Comparison of ENCODE assay signal across 18 cellular contexts in genomic region chr6:124986146-124986545, GRCh38. TPM values are rescaled to one million over a fixed set of nuclear protein-coding genes. Genes with fewer than 3 reads are reported as not detected.
DNase-seq lines count a peak whose midpoint lies in the region; ATAC-seq, FAIRE-seq and TF ChIP-seq lines count a peak whose summit lies in the region.
"Had no signal": no experiment of that assay in that cellular context is flagged by ENCODE, and none has a peak within 500 bp of the region (broad histone marks: within the 10 kb centered on the region; RNA-seq: fewer than 3 reads in every experiment).

No MANE protein-coding gene starts in this region.

- CTCF ChIA-PET in HCT116 (lab: Charles Lee): no interaction called here

- ATAC-seq in HCT116 (no peak), sciatic nerve (no peak), GM21576 (IDR thresholded peaks at IDR 0.05; ENCODE audit: unreplicated experiment) (no peak), GM21723 (IDR thresholded peaks at IDR 0.05; ENCODE audit: unreplicated experiment) (no peak)
- ATAC-seq: PC-3 had no signal

- H3K79me2 ChIP-seq in HCT116 (ENCODE audit: insufficient read depth, low read length): peaks cover 68% of the 10 kb centered on the region
- peaks cover 25% of the 10 kb centered on the region for H3K79me2 ChIP-seq in fibroblast of lung (ENCODE audit: control insufficient read depth, insufficient read depth, low read length)

- TF ChIP-seq CTCF in HCT116 (IDR thresholded peaks at IDR 0.05 in 2 of 3, conservative IDR thresholded peaks at IDR 0.05 in 1 of 3; ENCODE audit: borderline replicate concordance in 1 of 3, insufficient read depth in 1 of 3, low read depth in 2 of 3, low read length in 2 of 3) (no peak), fibroblast of lung (conservative IDR thresholded peaks at IDR 0.05 in 1 of 2, IDR thresholded peaks at IDR 0.05 in 1 of 2; ENCODE audit: low read depth in 1 of 2, low read length in 2 of 2) (no peak)

- no peaks in the 10 kb centered on the region for H3K9me2 ChIP-seq in HCT116 (ENCODE audit: insufficient read depth)
- H3K9me2 ChIP-seq: SK-N-SH had no signal

- H3K36me3 ChIP-seq in HCT116 (ENCODE audit: control insufficient read depth in 1 of 2, insufficient read depth in 2 of 2, low read length in 2 of 2) (no peaks in the 10 kb centered on the region), fibroblast of lung (ENCODE audit: control insufficient read depth, insufficient read depth, low read length) (no peaks in the 10 kb centered on the region)
- H3K36me3 ChIP-seq: HAP-1 had no signal

- H3K9ac ChIP-seq in HCT116 (ENCODE audit: low read length) (no peak overlapping the region), fibroblast of lung (ENCODE audit: insufficient read depth, low read length) (no peak overlapping the region)
- H3K9ac ChIP-seq: SK-N-SH had no signal

- H3K4me1 ChIP-seq in HCT116 (ENCODE audit: control insufficient read depth in 1 of 2, insufficient read depth in 2 of 2, low read length in 2 of 2) (peaks cover 20 to 44% of the 10 kb centered on the region in 2 experiments), fibroblast of lung (ENCODE audit: control insufficient read depth, extremely low read depth, insufficient read depth, low read length) (peaks cover 7% of the 10 kb centered on the region)
- H3K4me1 ChIP-seq: HAP-1 had no signal

- H3K4me3 ChIP-seq in HCT116 (replicated peaks in 1 of 2; ENCODE audit: low read depth in 1 of 2, low read length in 2 of 2): no peak overlapping the region
- no peak overlapping the region for H3K4me3 ChIP-seq in fibroblast of lung (replicated peaks in 1 of 4; ENCODE audit: control extremely low read depth in 1 of 4, insufficient read depth in 1 of 4, low read depth in 3 of 4, low read length in 4 of 4)
- H3K4me3 ChIP-seq: HAP-1 had no signal

- intact Hi-C loops in HCT116 (cut with micrococcal nuclease) (no loop called here), sciatic nerve (cut with DNase I) (no loop called here)

- H3K9me3 ChIP-seq in HCT116 (ENCODE audit: control insufficient read depth in 1 of 2, insufficient read depth in 1 of 2, low read depth in 1 of 2, low read length in 2 of 2) (no peaks in the 10 kb centered on the region), fibroblast of lung (ENCODE audit: control insufficient read depth, insufficient read depth, low read depth, low read length) (no peaks in the 10 kb centered on the region)
- H3K9me3 ChIP-seq: HAP-1, SK-N-SH had no signal

- peak overlapping the region; percentile 4; the same call in 1 of the 2 replicates for H3K4me2 ChIP-seq in HCT116 (ENCODE audit: low read length)
- peak overlapping the region; percentile 20 for H3K4me2 ChIP-seq in fibroblast of lung (ENCODE audit: extremely low read depth, insufficient read depth, low read length)
- H3K4me2 ChIP-seq: SK-N-SH had no signal

- no peak overlapping the region for H2AFZ ChIP-seq in HCT116 (ENCODE audit: low read depth, low read length, poor library complexity, severe bottlenecking)
- no peak overlapping the region for H2AFZ ChIP-seq in fibroblast of lung (ENCODE audit: low read length)

- TF ChIP-seq POLR2A in HCT116 (IDR thresholded peaks at IDR 0.05; ENCODE audit: borderline replicate concordance, extremely low read depth, insufficient read depth, insufficient read length): no peak

- FAIRE-seq in urothelium cell line (lab: Jason Lieb, UNC): peak; percentile 20

- POLR2A ChIA-PET in HCT116 (lab: Charles Lee): no interaction called here

- no TSS peak for BruUV-seq in HCT116 (replicated peaks; lab: Mats Ljungman, UMichigan)

- H3K27me3 ChIP-seq in HCT116 (ENCODE audit: insufficient read depth, low read length) (no peaks in the 10 kb centered on the region), fibroblast of lung (ENCODE audit: control insufficient read depth, insufficient read depth, low read length) (no peaks in the 10 kb centered on the region)

- H3K27ac ChIP-seq in HCT116 (ENCODE audit: low read depth, low read length) (no peak overlapping the region), fibroblast of lung (ENCODE audit: insufficient read depth, low read length) (no peak overlapping the region)

- RAD21 ChIA-PET in HCT116 (lab: Charles Lee; ENCODE audit: low non-redundant PET in 1 of 2, low total read pairs in 2 of 2, uncharacterized antibody in 2 of 2, unreplicated experiment in 2 of 2): no interaction called here

- H4K20me1 ChIP-seq in HCT116 (ENCODE audit: insufficient read depth): no peaks in the 10 kb centered on the region
- no peaks in the 10 kb centered on the region for H4K20me1 ChIP-seq in fibroblast of lung (ENCODE audit: control insufficient read depth, extremely low read depth, insufficient read depth, low read length)

- no peak for TF ChIP-seq RAD21 in HCT116 (IDR thresholded peaks at IDR 0.05; ENCODE audit: low read depth)

- DNase-seq in HCT116 (ENCODE audit: low read depth, low spot score) (no peak), RPMI7951 (ENCODE audit: low read depth) (peak; percentile 42), fibroblast of lung (ENCODE audit: low read depth in 2 of 2) (no peak), urothelium cell line (ENCODE audit: low spot score) (no peak), sciatic nerve (ENCODE audit: low spot score) (no peak)
- DNase-seq: CD8-positive, alpha-beta memory T cell; NCI-H1092 treated with DMSO at 0.1 percent for 48 hours; NCI-H1694; NCI-H2107; NCI-H226; NCI-H526 treated with DMSO at 0.1 percent for 48 hours; PC-3; SK-N-SH had no signal

TF ChIP-seq in HCT116, 20 proteins besides CTCF, POLR2A, EP300 and RAD21:
- TF ChIP-seq SIN3A (IDR thresholded peaks at IDR 0.05; ENCODE audit: low read depth) (no peak), TCF7L2 (IDR thresholded peaks at IDR 0.05; ENCODE audit: borderline replicate concordance, extremely low read depth, insufficient read depth, insufficient read length) (peak; percentile 56), ZBTB33 (IDR thresholded peaks at IDR 0.05; ENCODE audit: extremely low read depth, insufficient replicate concordance, low read length) (no peak)

RNA-seq across cellular contexts. Expression of gene RNF217, which starts 23.9 kb away (rescaled TPM):
- 20.4 TPM for total RNA-seq in HCT116 (2021; ENCODE audit: unreplicated experiment)
- 7.2 and 7.9 TPM in 2 replicates for polyA plus RNA-seq in HCT116 (2012)
- total RNA-seq in RPMI7951 (2014; rRNA removed; shearing (Covaris generic)): 8.0 and 10.3 TPM in 2 replicates
- total RNA-seq in fibroblast of lung: 10.5 and 13.2 TPM in 2 replicates
- polyA plus RNA-seq in fibroblast of lung: 9.8 and 19.5 TPM in 2 replicates
- polyA plus RNA-seq in fibroblast of lung (2012): 7.2 and 11.9 TPM in 2 replicates
- 4.3 and 5.7 TPM in 2 replicates for polyA minus RNA-seq in fibroblast of lung (ENCODE audit: low replicate concordance)
- 43.5 TPM for total RNA-seq in sciatic nerve
- total RNA-seq: HT-29 had no signal
- polyA plus RNA-seq: CD8-positive, alpha-beta memory T cell; IgD-negative memory B cell had no signal
